ENCODE assay signal across 1 cellular context in the genomic region with DNA sequence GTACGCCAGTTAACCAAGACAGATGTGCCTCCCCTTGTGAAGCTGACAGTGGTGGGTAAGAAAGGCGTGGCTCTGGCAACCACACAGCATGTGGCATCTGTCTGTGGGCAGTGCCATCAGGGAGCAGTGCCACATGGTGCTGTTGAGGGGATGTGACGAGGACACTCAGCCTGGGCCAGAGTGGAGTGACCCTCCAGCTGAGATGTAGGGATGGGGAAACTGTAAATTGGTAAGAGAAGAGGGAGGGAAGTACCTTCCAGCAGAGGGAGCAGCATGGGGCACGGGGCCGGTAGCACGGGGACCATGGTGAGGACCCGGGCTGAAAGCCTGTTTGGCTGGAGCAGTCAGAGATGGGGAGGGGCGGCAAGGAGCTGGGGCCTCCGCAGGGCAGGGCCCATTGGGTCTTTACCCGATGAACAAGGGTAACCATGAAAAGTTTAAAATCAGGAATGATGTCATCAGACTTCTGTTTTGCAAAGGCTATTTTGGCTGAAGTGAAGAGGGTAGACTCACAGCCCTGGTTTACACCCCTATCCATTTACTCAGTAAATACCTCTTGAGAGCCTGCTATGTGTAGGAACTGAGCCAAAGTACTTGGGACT.
TF ChIP-seq lines count a peak whose summit lies in the region.

No MANE protein-coding gene starts in this region.

TF ChIP-seq in HCT116, 20 proteins besides CTCF, POLR2A, EP300 and RAD21:
- TF ChIP-seq SIN3A (IDR thresholded peaks at IDR 0.05; ENCODE audit: low read depth) (no peak), CBX3 (IDR thresholded peaks at IDR 0.05; ENCODE audit: low read depth) (no peak)
